ENCODE assay signal across 17 cellular contexts in genomic region chr10:79559726-79560125, GRCh38. TPM values are rescaled to one million over a fixed set of nuclear protein-coding genes. Genes with fewer than 3 reads are reported as not detected.
DNase-seq lines count a peak whose midpoint lies in the region; FAIRE-seq lines count a peak whose summit lies in the region.
"Had no signal": no experiment of that assay in that cellular context is flagged by ENCODE, and none has a peak within 500 bp of the region (broad histone marks: within the 10 kb centered on the region; RNA-seq: fewer than 3 reads in every experiment).

No MANE protein-coding gene starts in this region.

- H3K4me3 ChIP-seq in SJCRH30, result no peak overlapping the region
- H3K4me3 ChIP-seq: A549, uterus had no signal

- no peaks in the 10 kb centered on the region for H3K36me3 ChIP-seq in SJCRH30
- H3K36me3 ChIP-seq: uterus had no signal

- DNase-seq in ACHN (peak; percentile 21), HK-2 (ENCODE audit: unreplicated experiment) (peak; percentile 21), astrocyte of the hippocampus (ENCODE audit: low read depth, low spot score) (peak; percentile 22), iris pigment epithelial cell (ENCODE audit: low read depth) (peak; percentile 39), SJCRH30 (no peak), frontal cortex (ENCODE audit: low spot score in 2 of 2) (no peak), UCSD-AML1 (lab: John Stamatoyannopoulos, UW; ENCODE audit: unreplicated experiment) (no peak), occipital lobe (lab: John Stamatoyannopoulos, UW) (no peak)
- DNase-seq: activated T-cell treated with anti-CD3 and anti-CD28 coated beads for 4 hours; COR-L47; NCI-H1930; NCI-H526 treated with DMSO at 0.1 percent for 48 hours; stimulated activated naive B cell treated with anti-CD40 and anti-IgM and Interleukin-4, amounts not matched to agents 10 μg/mL and 1 μg/mL and 100 μg/mL, for 72 hours; T-helper 1 cell; uterus had no signal

- H3K9me3 ChIP-seq in SJCRH30 (replicated peaks), result no peaks in the 10 kb centered on the region
- H3K9me3 ChIP-seq: A549, uterus had no signal

- no peaks in the 10 kb centered on the region for H3K27me3 ChIP-seq in SJCRH30
- H3K27me3 ChIP-seq: uterus had no signal

- no peaks in the 10 kb centered on the region for H3K4me1 ChIP-seq in SJCRH30
- H3K4me1 ChIP-seq: A549, uterus had no signal

- H3K27ac ChIP-seq in SJCRH30, result no peak overlapping the region
- H3K27ac ChIP-seq: A549, uterus had no signal

- FAIRE-seq in frontal cortex (lab: Jason Lieb, UNC), result no peak
- FAIRE-seq: A549 had no signal

- in situ Hi-C loops in ACHN (cut with HindIII; ENCODE audit: low pct_ligation_motif_present, low pct_unique_long_range_greater_than_20kb, low sequenced_read_pairs), result no loop called here

RNA-seq across cellular contexts. Expression of gene SFTPA2, which starts 0.5 kb away (rescaled TPM):
- not detected in 2 replicates for total RNA-seq in SJCRH30 (2014; rRNA removed; shearing (Covaris generic))
- not detected for total RNA-seq in frontal cortex
- not detected for total RNA-seq in occipital lobe
- total RNA-seq: epithelial cell of proximal tubule had no signal

RNA-seq across cellular contexts. Expression of gene EIF5AL1, which starts 47.4 kb away (rescaled TPM):
- 0.58 and 0.73 TPM in 2 replicates for total RNA-seq in SJCRH30 (2014; rRNA removed; shearing (Covaris generic))
- total RNA-seq in frontal cortex (under 0.01 TPM), occipital lobe (0.16 TPM)

RNA-seq across cellular contexts. Expression of gene SFTPA1, which starts 51.0 kb away (rescaled TPM):
- total RNA-seq in SJCRH30 (2014; rRNA removed; shearing (Covaris generic)), result not detected in 2 replicates
- not detected for total RNA-seq in frontal cortex
- 0.16 TPM for total RNA-seq in occipital lobe
- total RNA-seq: epithelial cell of proximal tubule had no signal

Comparison
In these comparisons a context has a peak if more than half of its experiments do, and no peak if none do; other contexts are left out.
1. DNase-seq: peak in ACHN (single experiment), HK-2 (single experiment), astrocyte of the hippocampus (single experiment) and iris pigment epithelial cell (single experiment); none in SJCRH30 (0 of 2), frontal cortex (0 of 2), UCSD-AML1 (single experiment) and occipital lobe (single experiment).